Comparison of ENCODE assay signal across 24 cellular contexts in genomic region chr13:99749627-99750026, GRCh38.
DNase-seq lines count a peak whose midpoint lies in the region; TF ChIP-seq lines count a peak whose summit lies in the region.
"Had no signal": no experiment of that assay in that cellular context is flagged by ENCODE, and none has a peak within 500 bp of the region (broad histone marks: within the 10 kb centered on the region; RNA-seq: fewer than 3 reads in every experiment).

No MANE protein-coding gene starts in this region.

- peak; percentile 47 for DNase-seq in astrocyte of the hippocampus (ENCODE audit: low read depth, low spot score)
- peak; percentile 66 for DNase-seq in osteoblast (ENCODE audit: insufficient read length, low spot score, missing footprints)
- DNase-seq in activated effector memory CD4-positive, alpha-beta T cell treated with anti-CD3 and anti-CD28 coated beads, Interleukin-2, amount 50 U/mL, for 16 hours: no peak
- no peak for DNase-seq in NCI-H187 treated with DMSO at 0.1 percent for 48 hours (lab: John Stamatoyannopoulos, UW)
- DNase-seq in retina: no peak
- DNase-seq: activated B cell treated with CpG ODN at 0.5 μM for 24 hours; activated CD8-positive, alpha-beta T cell treated with anti-CD3 and anti-CD28 coated beads for 36 hours; activated T-cell treated with anti-CD3 and anti-CD28 coated beads for 4 hours; Calu3; H7; left colon; naive B cell; NCI-H1105 treated with DMSO at 0.1 percent for 48 hours; NCI-H510A; Peyer's patch; SIG-M5; sigmoid colon; stimulated activated naive CD8-positive, alpha-beta T cell treated with anti-CD3 and anti-CD28 coated beads, Interleukin-15, Interleukin-2, amounts not matched to agents 100 U/mL and 50 U/mL, for 24 hours; SW 1271; T1000; tibial artery had no signal

- peak overlapping the region; percentile 7; the same call in 1 of the 2 replicates for H3K27ac ChIP-seq in HUES64 (ENCODE audit: low read depth, low read length)
- H3K27ac ChIP-seq in iPS-18a (ENCODE audit: low read length): peak overlapping the region; percentile 21
- H3K27ac ChIP-seq in osteoblast (ENCODE audit: low read depth, low read length): no peak overlapping the region
- H3K27ac ChIP-seq: cardiac muscle cell, Peyer's patch, sigmoid colon, tibial artery had no signal

- H3K9ac ChIP-seq in HUES64 (ENCODE audit: low read depth, low read length) (no peak overlapping the region), iPS-18a (ENCODE audit: low read length) (peak overlapping the region; percentile 11)

- TF ChIP-seq CTCF in osteoblast (IDR thresholded peaks at IDR 0.05; ENCODE audit: extremely low read depth, low read depth, low read length): no peak

- H3K4me3 ChIP-seq in HUES64 (ENCODE audit: low read length) (no peak overlapping the region), iPS-18a (ENCODE audit: low read length) (no peak overlapping the region), osteoblast (ENCODE audit: insufficient read depth, low read length) (no peak overlapping the region)
- H3K4me3 ChIP-seq: cardiac muscle cell, Peyer's patch, sigmoid colon, tibial artery had no signal

- no peak overlapping the region for H2AFZ ChIP-seq in osteoblast (ENCODE audit: low read length)

- 87% methylated on average over 6 of the region's 6 CpGs for WGBS in HUES64

- no peaks in the 10 kb centered on the region for H3K27me3 ChIP-seq in HUES64 (ENCODE audit: insufficient read depth, low read length)
- H3K27me3 ChIP-seq in iPS-18a (ENCODE audit: control insufficient read depth, insufficient read depth, low read length): no peaks in the 10 kb centered on the region
- H3K27me3 ChIP-seq in osteoblast (ENCODE audit: insufficient read depth, low read length): peaks cover 7% of the 10 kb centered on the region
- H3K27me3 ChIP-seq: cardiac muscle cell, Peyer's patch, sigmoid colon, tibial artery had no signal

- H3K4me1 ChIP-seq in HUES64 (ENCODE audit: insufficient read depth, low read length) (peaks cover 33% of the 10 kb centered on the region), iPS-18a (ENCODE audit: control insufficient read depth, low read depth, low read length) (peaks cover 37% of the 10 kb centered on the region), osteoblast (ENCODE audit: insufficient read depth, low read length) (no peaks in the 10 kb centered on the region)
- H3K4me1 ChIP-seq: sigmoid colon, tibial artery had no signal

- H4K20me1 ChIP-seq in osteoblast (ENCODE audit: insufficient read depth, low read length): no peaks in the 10 kb centered on the region

- H3K36me3 ChIP-seq in HUES64 (ENCODE audit: insufficient read depth, low read length) (no peaks in the 10 kb centered on the region; the same call in 1 of the 2 replicates), iPS-18a (ENCODE audit: control insufficient read depth, low read depth, low read length) (no peaks in the 10 kb centered on the region), osteoblast (ENCODE audit: insufficient read depth, low read length) (no peaks in the 10 kb centered on the region)
- H3K36me3 ChIP-seq: cardiac muscle cell, Peyer's patch, sigmoid colon, tibial artery had no signal

- H3K9me3 ChIP-seq in HUES64 (ENCODE audit: insufficient read depth, low read depth, low read length) (no peaks in the 10 kb centered on the region; the same call in 1 of the 2 replicates), iPS-18a (ENCODE audit: control insufficient read depth, low read depth, low read length) (no peaks in the 10 kb centered on the region), osteoblast (ENCODE audit: low read depth, low read length) (no peaks in the 10 kb centered on the region)
- H3K9me3 ChIP-seq: Peyer's patch, sigmoid colon, tibial artery had no signal

- no peaks in the 10 kb centered on the region for H3K79me2 ChIP-seq in osteoblast (ENCODE audit: insufficient read depth, low read length)

- no peak overlapping the region for H3K4me2 ChIP-seq in osteoblast (ENCODE audit: insufficient read depth, low read length)

Comparison
In these comparisons a context has a peak if more than half of its experiments do, and no peak if none do; other contexts are left out.
1. DNase-seq: peak in astrocyte of the hippocampus (single experiment) and osteoblast (single experiment); none in activated effector memory CD4-positive, alpha-beta T cell treated with anti-CD3 and anti-CD28 coated beads, Interleukin-2, amount 50 U/mL, for 16 hours (single experiment), NCI-H187 treated with DMSO at 0.1 percent for 48 hours (single experiment) and retina (single experiment).